In the genomic region with DNA sequence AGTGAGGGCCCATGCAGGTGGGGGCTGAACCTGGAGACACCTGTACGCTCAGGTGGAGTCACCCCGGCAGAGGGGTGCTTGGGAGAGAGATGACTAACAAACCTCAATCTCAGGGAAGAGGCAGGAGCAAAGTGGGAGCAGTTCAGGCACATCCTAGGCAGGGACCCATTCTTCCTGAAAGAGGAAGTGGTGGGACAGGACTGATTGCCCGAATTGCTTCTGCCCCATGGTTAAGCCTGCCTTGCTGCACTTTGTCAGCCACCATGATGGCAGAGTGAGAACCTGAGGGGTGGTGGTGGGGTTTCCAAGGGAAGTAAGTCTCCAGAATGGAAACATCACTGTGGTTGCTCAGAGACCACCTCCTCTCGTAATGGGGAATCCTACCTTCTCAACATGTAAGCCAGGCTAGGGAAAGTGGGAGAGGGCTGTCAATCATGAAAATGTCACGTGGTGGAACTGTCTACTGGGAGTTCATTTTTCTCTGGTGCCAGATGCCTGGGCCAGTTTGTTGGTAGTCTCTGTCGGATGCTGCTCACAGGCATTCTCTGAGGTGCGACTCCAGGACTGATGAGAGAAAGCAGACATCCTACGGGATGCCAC, we compare ENCODE assay signal across 22 cellular contexts.
DNase-seq lines count a peak whose midpoint lies in the region; ATAC-seq and TF ChIP-seq lines count a peak whose summit lies in the region.
"Had no signal": no experiment of that assay in that cellular context is flagged by ENCODE, and none has a peak within 500 bp of the region (broad histone marks: within the 10 kb centered on the region; RNA-seq: fewer than 3 reads in every experiment).

No MANE protein-coding gene starts in this region.

- DNase-seq in HEK293T (ENCODE audit: extremely low spot score) (no peak), ecto neural progenitor cell (ENCODE audit: low spot score) (peak; percentile 22), NCI-H82 treated with DMSO at 0.1 percent for 48 hours (lab: John Stamatoyannopoulos, UW; ENCODE audit: unreplicated experiment) (no peak)
- DNase-seq: C1 segment of cervical spinal cord; CD4-positive, alpha-beta memory T cell; COR-L47; DMS53; GM23248; H7; IMR-90; MM.1S; NCI-H2029 treated with DMSO at 0.1 percent for 48 hours; NCI-H446 treated with DMSO at 0.1 percent for 48 hours; NCI-H526; NCI-H82; RPMI8226; SHP77 had no signal

- H3K4me2 ChIP-seq in BLaER1 = peak overlapping the region; percentile 66
- H3K4me2 ChIP-seq: KMS-11 had no signal

- CTCF ChIA-PET in HEK293T (lab: Yijun Ruan, JAX) = no interaction called here

- peak overlapping the region; percentile 83 for H3K27ac Mint-ChIP-seq in stimulated activated memory B cell treated with anti-CD40 and anti-IgM and Interleukin-4, amounts not matched to agents 10 μg/mL and 1 μg/mL and 100 μg/mL, for 72 hours
- H3K27ac Mint-ChIP-seq: CD4-positive, alpha-beta memory T cell had no signal

- no peaks in the 10 kb centered on the region for H3K27me3 ChIP-seq in BLaER1

- peaks cover 6% of the 10 kb centered on the region; the same call in 1 of the 2 replicates for H3K9me3 ChIP-seq in BLaER1

- no peaks in the 10 kb centered on the region; the same call in 1 of the 2 replicates for H3K36me3 ChIP-seq in BLaER1

- H3K4me1 ChIP-seq in BLaER1 = peaks cover 76% of the 10 kb centered on the region

- POLR2A ChIA-PET in HEK293T (lab: Yijun Ruan, JAX) = no interaction called here

- peaks cover 10% of the 10 kb centered on the region for H3K36me3 Mint-ChIP-seq in stimulated activated memory B cell treated with anti-CD40 and anti-IgM and Interleukin-4, amounts not matched to agents 10 μg/mL and 1 μg/mL and 100 μg/mL, for 72 hours
- H3K36me3 Mint-ChIP-seq: CD4-positive, alpha-beta memory T cell had no signal

- H3K4me1 Mint-ChIP-seq in stimulated activated memory B cell treated with anti-CD40 and anti-IgM and Interleukin-4, amounts not matched to agents 10 μg/mL and 1 μg/mL and 100 μg/mL, for 72 hours = peaks cover 12% of the 10 kb centered on the region
- H3K4me1 Mint-ChIP-seq: CD4-positive, alpha-beta memory T cell had no signal

- H3K4me3 Mint-ChIP-seq in stimulated activated memory B cell treated with anti-CD40 and anti-IgM and Interleukin-4, amounts not matched to agents 10 μg/mL and 1 μg/mL and 100 μg/mL, for 72 hours = no peak overlapping the region
- H3K4me3 Mint-ChIP-seq: CD4-positive, alpha-beta memory T cell had no signal

- H3K27ac ChIP-seq in BLaER1 = peak overlapping the region; percentile 73
- H3K27ac ChIP-seq: GM23248, KMS-11 had no signal

- peaks cover 40% of the 10 kb centered on the region for H3K27me3 Mint-ChIP-seq in stimulated activated memory B cell treated with anti-CD40 and anti-IgM and Interleukin-4, amounts not matched to agents 10 μg/mL and 1 μg/mL and 100 μg/mL, for 72 hours

- ATAC-seq in stimulated activated memory B cell treated with anti-CD40 and anti-IgM and Interleukin-4, amounts not matched to agents 10 μg/mL and 1 μg/mL and 100 μg/mL, for 72 hours = no peak
- ATAC-seq in GM18498 (IDR thresholded peaks at IDR 0.05; ENCODE audit: unreplicated experiment) (no peak), HG02571 (IDR thresholded peaks at IDR 0.05; ENCODE audit: unreplicated experiment) (no peak)

- peaks cover 2% of the 10 kb centered on the region for H3K9me3 Mint-ChIP-seq in stimulated activated memory B cell treated with anti-CD40 and anti-IgM and Interleukin-4, amounts not matched to agents 10 μg/mL and 1 μg/mL and 100 μg/mL, for 72 hours

- H4K20me1 ChIP-seq in BLaER1 = no peaks in the 10 kb centered on the region

- no peak overlapping the region for H3K4me3 ChIP-seq in BLaER1
- H3K4me3 ChIP-seq: GM23248 had no signal

- no peak overlapping the region for H3K9ac ChIP-seq in BLaER1
- H3K9ac ChIP-seq: GM23248, KMS-11 had no signal

TF ChIP-seq in HEK293T, 16 proteins besides CTCF, POLR2A, EP300 and RAD21:
- TF ChIP-seq, protein P1, sequence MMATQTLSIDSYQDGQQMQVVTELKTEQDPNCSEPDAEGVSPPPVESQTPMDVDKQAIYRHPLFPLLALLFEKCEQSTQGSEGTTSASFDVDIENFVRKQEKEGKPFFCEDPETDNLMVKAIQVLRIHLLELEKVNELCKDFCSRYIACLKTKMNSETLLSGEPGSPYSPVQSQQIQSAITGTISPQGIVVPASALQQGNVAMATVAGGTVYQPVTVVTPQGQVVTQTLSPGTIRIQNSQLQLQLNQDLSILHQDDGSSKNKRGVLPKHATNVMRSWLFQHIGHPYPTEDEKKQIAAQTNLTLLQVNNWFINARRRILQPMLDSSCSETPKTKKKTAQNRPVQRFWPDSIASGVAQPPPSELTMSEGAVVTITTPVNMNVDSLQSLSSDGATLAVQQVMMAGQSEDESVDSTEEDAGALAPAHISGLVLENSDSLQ (IDR thresholded peaks at IDR 0.05) = peak; percentile 47; the same call in 1 of the 2 replicates
- TF ChIP-seq L3MBTL2 (conservative IDR thresholded peaks at IDR 0.05) = no peak
